In genomic region chr3:130645261-130645660, GRCh38 we compare ENCODE assay signal across 14 cellular contexts.
A peak's percentile ranks its signal among the peaks of the same experiment; 100 is the strongest.
DNase-seq lines count a peak whose midpoint lies in the region.
"Had no signal": no experiment of that assay in that cellular context is flagged by ENCODE, and none has a peak within 500 bp of the region (broad histone marks: within the 10 kb centered on the region; RNA-seq: fewer than 3 reads in every experiment).

No MANE protein-coding gene starts in this region.

- peak; percentile 7 for DNase-seq in DMS79 (lab: John Stamatoyannopoulos, UW)
- DNase-seq in DMS79 treated with DMSO at 0.1 percent for 48 hours (lab: John Stamatoyannopoulos, UW) = no peak
- DNase-seq in renal cortical epithelial cell (ENCODE audit: low read depth) = peak; percentile 4
- DNase-seq in NCI-H2196 treated with DMSO at 0.1 percent for 48 hours (lab: John Stamatoyannopoulos, UW; ENCODE audit: unreplicated experiment) = no peak
- no peak for DNase-seq in COR-L47 (lab: John Stamatoyannopoulos, UW)
- DNase-seq: AML-193; CD4-positive, alpha-beta T cell; CD8-positive, alpha-beta T cell; DMS 273 treated with DMSO at 0.1 percent for 48 hours; DMS153; DMS53; DND-41; EL; GDM1 had no signal

Comparison
In these comparisons a context has a peak if more than half of its experiments do, and no peak if none do; other contexts are left out.
1. DNase-seq: peak in DMS79 (single experiment) and renal cortical epithelial cell (single experiment); none in DMS79 treated with DMSO at 0.1 percent for 48 hours (single experiment), NCI-H2196 treated with DMSO at 0.1 percent for 48 hours (single experiment) and COR-L47 (single experiment).